Comparison of ENCODE assay signal across 8 cellular contexts in the genomic region with DNA sequence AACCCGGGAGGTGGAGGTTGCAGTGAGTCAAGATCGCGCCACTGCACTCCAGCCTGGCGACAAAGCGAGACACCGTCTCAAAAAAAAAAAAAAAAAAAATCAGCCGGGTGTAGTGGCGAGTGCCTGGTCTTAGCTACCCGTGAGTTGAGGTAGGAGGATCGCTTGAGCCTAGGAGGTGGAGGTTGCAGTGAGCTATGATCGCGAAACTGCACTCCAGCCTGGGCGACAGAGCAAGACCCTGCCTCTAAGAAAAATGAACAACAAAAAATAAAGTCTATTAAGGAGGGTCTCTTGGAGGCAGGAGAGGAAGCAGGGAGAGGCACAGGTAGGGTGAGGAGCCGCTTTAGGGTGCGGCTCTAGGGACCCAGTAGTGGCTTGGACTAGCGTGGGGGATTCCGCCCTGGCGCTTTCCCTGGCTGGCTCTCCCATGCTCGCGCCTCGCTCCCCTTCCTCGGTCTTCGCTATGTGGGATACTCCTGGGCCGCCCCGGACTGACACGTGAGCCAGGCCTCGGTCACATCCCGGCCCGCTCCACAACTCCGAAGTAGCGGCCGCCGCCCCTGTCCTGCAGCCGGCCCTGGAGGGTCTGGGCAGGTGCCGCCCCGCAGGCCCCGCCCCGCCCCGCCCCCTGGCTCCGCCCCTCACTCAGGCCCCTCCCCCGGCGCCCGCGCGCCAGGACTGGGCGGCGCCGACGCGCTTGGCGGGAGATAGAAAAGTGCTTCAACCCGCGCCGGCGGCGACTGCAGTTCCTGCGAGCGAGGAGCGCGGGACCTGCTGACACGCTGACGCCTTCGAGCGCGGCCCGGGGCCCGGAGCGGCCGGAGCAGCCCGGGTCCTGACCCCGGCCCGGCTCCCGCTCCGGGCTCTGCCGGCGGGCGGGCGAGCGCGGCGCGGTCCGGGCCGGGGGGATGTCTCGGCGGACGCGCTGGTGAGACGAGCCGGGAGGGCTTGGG. TPM values are rescaled to one million over a fixed set of nuclear protein-coding genes. Genes with fewer than 3 reads are reported as not detected.
A peak's percentile ranks its signal among the peaks of the same experiment; 100 is the strongest.
DNase-seq lines count a peak whose midpoint lies in the region; ATAC-seq, FAIRE-seq and TF ChIP-seq lines count a peak whose summit lies in the region.

A gene (plus strand): TSS at position 739 of the 953 bp plus-strand sequence. CDS start 170 bp downstream, at position 909.

- CTCF ChIA-PET in A549 (lab: Yijun Ruan, JAX): interaction anchor here (0.7 to 1.5 kb wide), 3 partner anchors 84 to 415 kb away, joined by 3 to 4 read pairs (median 3); no protein-coding TSS in a partner anchor

- no peak for FAIRE-seq in A549 (lab: Jason Lieb, UNC)
- no peak for FAIRE-seq in GM18507 (lab: Jason Lieb, UNC)

- H3K27ac ChIP-seq in A549 (peak within 1 kb of the TSS; percentile 68 to 95), liver (ENCODE audit: low read depth in 1 of 2, low read length in 2 of 2) (no peak within 1 kb of the TSS)

- H3K4me1 ChIP-seq in A549 (peaks cover 29% of the 10 kb centered on the region), liver (ENCODE audit: control insufficient read depth in 4 of 4, insufficient read depth in 4 of 4, low read length in 3 of 4) (peaks cover 0 to 11% (median 6%) of the 10 kb centered on the region in 4 donors)

- DNase-seq in A549 (ENCODE audit: low read depth in 1 of 2, low spot score in 1 of 2): peak; percentile 36 to 70
- DNase-seq in GM18507 (ENCODE audit: extremely low spot score, insufficient read length, low read depth): peak; percentile 80
- peak; percentile 77 for DNase-seq in NCI-H2171 treated with DMSO at 0.1 percent for 48 hours (lab: John Stamatoyannopoulos, UW)
- DNase-seq in activated CD4-positive, CD25-positive, alpha-beta regulatory T cell (lab: John Stamatoyannopoulos, UW): peak; percentile 47 to 57 (median 52)
- peak; percentile 19 for DNase-seq in cerebellar cortex (ENCODE audit: low spot score)
- DNase-seq in stimulated activated CD8-positive, alpha-beta memory T cell treated with anti-CD3 and anti-CD28 coated beads, Interleukin-15, amount 100 ng/mL, for 4 hours (ENCODE audit: low read depth in 2 of 2): peak; percentile 20 to 23

- TF ChIP-seq EP300 in A549 (IDR thresholded peaks at IDR 0.05): no peak

- POLR2A ChIA-PET in A549 (lab: Yijun Ruan, JAX): interaction anchor here (0.6 kb wide), 1 partner anchor 14 kb away, joined by 6 read pairs; no protein-coding TSS in a partner anchor

- no peak within 1 kb of the TSS for H3K9ac ChIP-seq in liver (ENCODE audit: low read depth in 1 of 2, low read length in 2 of 2)

- TF ChIP-seq RAD21 in A549 (conservative IDR thresholded peaks at IDR 0.05 in 1 of 2, IDR thresholded peaks at IDR 0.05 in 1 of 2) (no peak), liver (IDR thresholded peaks at IDR 0.05) (no peak)

- H3K9me3 ChIP-seq in A549 (no peaks in the 10 kb centered on the region), liver (ENCODE audit: control insufficient read depth in 4 of 4, low read length in 3 of 4) (no peaks in the 10 kb centered on the region)

- TF ChIP-seq POLR2A in A549 (IDR thresholded peaks at IDR 0.05; ENCODE audit: low read length): peak; percentile 50; the same call in 1 of the 2 replicates

- H3K4me2 ChIP-seq in A549: peak within 1 kb of the TSS; percentile 87

- H3K27me3 ChIP-seq in liver (ENCODE audit: control insufficient read depth in 4 of 4, insufficient read depth in 4 of 4, low read length in 3 of 4): no peaks in the 10 kb centered on the region

- no peaks in the 10 kb centered on the region for H3K36me3 ChIP-seq in liver (ENCODE audit: control insufficient read depth in 4 of 4, insufficient read depth in 3 of 4, low read depth in 1 of 4, low read length in 3 of 4)

- ATAC-seq in A549: peak; percentile 84 to 88
- ATAC-seq in HG02970 (IDR thresholded peaks at IDR 0.05; ENCODE audit: low FRiP score, unreplicated experiment): peak; percentile 65

- H3K4me3 ChIP-seq in A549: peak within 1 kb of the TSS; percentile 67
- H3K4me3 ChIP-seq in liver (ENCODE audit: low read depth in 1 of 3, low read length in 3 of 3): peak within 1 kb of the TSS; percentile 32 to 56 (median 48)

- 24% methylated on average over 34 of the region's 90 CpGs for WGBS in A549 (ENCODE audit: missing lambda C conversion rate)
- WGBS in liver: 14% methylated on average over 90 of the region's 90 CpGs

- TF ChIP-seq CTCF in A549 (IDR thresholded peaks at IDR 0.05): no peak
- no peak for TF ChIP-seq CTCF in liver (IDR thresholded peaks at IDR 0.05; ENCODE audit: low read depth, low read length, missing input control)

TF ChIP-seq in A549, 52 proteins besides CTCF, POLR2A, EP300 and RAD21:
- TF ChIP-seq, protein P1, sequence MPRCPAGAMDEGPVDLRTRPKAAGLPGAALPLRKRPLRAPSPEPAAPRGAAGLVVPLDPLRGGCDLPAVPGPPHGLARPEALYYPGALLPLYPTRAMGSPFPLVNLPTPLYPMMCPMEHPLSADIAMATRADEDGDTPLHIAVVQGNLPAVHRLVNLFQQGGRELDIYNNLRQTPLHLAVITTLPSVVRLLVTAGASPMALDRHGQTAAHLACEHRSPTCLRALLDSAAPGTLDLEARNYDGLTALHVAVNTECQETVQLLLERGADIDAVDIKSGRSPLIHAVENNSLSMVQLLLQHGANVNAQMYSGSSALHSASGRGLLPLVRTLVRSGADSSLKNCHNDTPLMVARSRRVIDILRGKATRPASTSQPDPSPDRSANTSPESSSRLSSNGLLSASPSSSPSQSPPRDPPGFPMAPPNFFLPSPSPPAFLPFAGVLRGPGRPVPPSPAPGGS (IDR thresholded peaks at IDR 0.05): peak; percentile 46; the same call in 1 of the 3 replicates
- TF ChIP-seq, protein P2, sequence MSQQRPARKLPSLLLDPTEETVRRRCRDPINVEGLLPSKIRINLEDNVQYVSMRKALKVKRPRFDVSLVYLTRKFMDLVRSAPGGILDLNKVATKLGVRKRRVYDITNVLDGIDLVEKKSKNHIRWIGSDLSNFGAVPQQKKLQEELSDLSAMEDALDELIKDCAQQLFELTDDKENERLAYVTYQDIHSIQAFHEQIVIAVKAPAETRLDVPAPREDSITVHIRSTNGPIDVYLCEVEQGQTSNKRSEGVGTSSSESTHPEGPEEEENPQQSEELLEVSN (IDR thresholded peaks at IDR 0.05; ENCODE audit: borderline replicate concordance, low read depth): peak; percentile 93
- TF ChIP-seq, protein P3, sequence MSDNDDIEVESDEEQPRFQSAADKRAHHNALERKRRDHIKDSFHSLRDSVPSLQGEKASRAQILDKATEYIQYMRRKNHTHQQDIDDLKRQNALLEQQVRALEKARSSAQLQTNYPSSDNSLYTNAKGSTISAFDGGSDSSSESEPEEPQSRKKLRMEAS (IDR thresholded peaks at IDR 0.05): peak; percentile 76
- no peak for TF ChIP-seq HOXA7 (CRISPR knock-in tag; IDR thresholded peaks at IDR 0.05)
- TF ChIP-seq, protein P4, sequence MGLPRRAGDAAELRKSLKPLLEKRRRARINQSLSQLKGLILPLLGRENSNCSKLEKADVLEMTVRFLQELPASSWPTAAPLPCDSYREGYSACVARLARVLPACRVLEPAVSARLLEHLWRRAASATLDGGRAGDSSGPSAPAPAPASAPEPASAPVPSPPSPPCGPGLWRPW (IDR thresholded peaks at IDR 0.05): no peak
- no peak for TF ChIP-seq PHF8 (IDR thresholded peaks at IDR 0.05; ENCODE audit: borderline replicate concordance, low read depth)
- TF ChIP-seq JUN (IDR thresholded peaks at IDR 0.05): peak in 1 of 2 experiments; percentile 68; a peak in 2 of 5 replicates
- no peak for TF ChIP-seq FOSL2 (IDR thresholded peaks at IDR 0.05)
- no peak for TF ChIP-seq FOSL2 (CRISPR knock-in tag; IDR thresholded peaks at IDR 0.05)
TF ChIP-seq in A549: peak in this region for 4.

TF ChIP-seq in liver, 16 proteins besides CTCF, POLR2A, EP300 and RAD21:
- TF ChIP-seq HNF4A (conservative IDR thresholded peaks at IDR 0.05): no peak
- TF ChIP-seq, protein P5, sequence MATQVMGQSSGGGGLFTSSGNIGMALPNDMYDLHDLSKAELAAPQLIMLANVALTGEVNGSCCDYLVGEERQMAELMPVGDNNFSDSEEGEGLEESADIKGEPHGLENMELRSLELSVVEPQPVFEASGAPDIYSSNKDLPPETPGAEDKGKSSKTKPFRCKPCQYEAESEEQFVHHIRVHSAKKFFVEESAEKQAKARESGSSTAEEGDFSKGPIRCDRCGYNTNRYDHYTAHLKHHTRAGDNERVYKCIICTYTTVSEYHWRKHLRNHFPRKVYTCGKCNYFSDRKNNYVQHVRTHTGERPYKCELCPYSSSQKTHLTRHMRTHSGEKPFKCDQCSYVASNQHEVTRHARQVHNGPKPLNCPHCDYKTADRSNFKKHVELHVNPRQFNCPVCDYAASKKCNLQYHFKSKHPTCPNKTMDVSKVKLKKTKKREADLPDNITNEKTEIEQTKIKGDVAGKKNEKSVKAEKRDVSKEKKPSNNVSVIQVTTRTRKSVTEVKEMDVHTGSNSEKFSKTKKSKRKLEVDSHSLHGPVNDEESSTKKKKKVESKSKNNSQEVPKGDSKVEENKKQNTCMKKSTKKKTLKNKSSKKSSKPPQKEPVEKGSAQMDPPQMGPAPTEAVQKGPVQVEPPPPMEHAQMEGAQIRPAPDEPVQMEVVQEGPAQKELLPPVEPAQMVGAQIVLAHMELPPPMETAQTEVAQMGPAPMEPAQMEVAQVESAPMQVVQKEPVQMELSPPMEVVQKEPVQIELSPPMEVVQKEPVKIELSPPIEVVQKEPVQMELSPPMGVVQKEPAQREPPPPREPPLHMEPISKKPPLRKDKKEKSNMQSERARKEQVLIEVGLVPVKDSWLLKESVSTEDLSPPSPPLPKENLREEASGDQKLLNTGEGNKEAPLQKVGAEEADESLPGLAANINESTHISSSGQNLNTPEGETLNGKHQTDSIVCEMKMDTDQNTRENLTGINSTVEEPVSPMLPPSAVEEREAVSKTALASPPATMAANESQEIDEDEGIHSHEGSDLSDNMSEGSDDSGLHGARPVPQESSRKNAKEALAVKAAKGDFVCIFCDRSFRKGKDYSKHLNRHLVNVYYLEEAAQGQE (IDR thresholded peaks at IDR 0.05): no peak
- no peak for TF ChIP-seq RXRA (IDR thresholded peaks at IDR 0.05)
- no peak for TF ChIP-seq TAF1 (conservative IDR thresholded peaks at IDR 0.05)

RNA-seq across cellular contexts. Expression of the gene that starts here (rescaled TPM):
- polyA plus RNA-seq in A549 (2011; rRNA removed) (19.9 and 22.1 TPM in 2 replicates), A549 (2017; fragmentation: RNase III; extraction: RNeasy Plus Mini Kit Qiagen cat#74134 plus additional on column Dnase treatment) (48.9 to 59.5 TPM (median 53.7 TPM) in 3 replicates), liver (1 to 10 TPM; 1.6 to 1.9 TPM)
- 45.9 and 53.2 TPM in 2 replicates for polyA plus RNA-seq in A549 (2012; cell fraction: cytosol; rRNA removed)
- 51.0 and 57.6 TPM in 2 replicates for polyA plus RNA-seq in A549 (2012; cell fraction: nucleus; rRNA removed)
- 54.1 and 66.3 TPM in 2 replicates for polyA minus RNA-seq in A549 (2011; rRNA and poly(A)+ RNA removed)
- total RNA-seq in liver: 10 to 100 TPM in 1 of 2 donors, not detected in 1; 30.9 TPM

Comparison
In these comparisons a context has a peak if more than half of its experiments do, and no peak if none do; other contexts are left out.
1. RNA of the gene that starts here (polyA plus RNA-seq): 19.9 to 59.5 TPM in A549; 1.6 to 1.9 TPM in liver; every median in the first group is over 4 times any median in the second.
2. DNase-seq: peak in every context shown above with its lines; median percentile 80 in GM18507; 77 in NCI-H2171 treated with DMSO at 0.1 percent for 48 hours; 53 in A549; 52 in activated CD4-positive, CD25-positive, alpha-beta regulatory T cell; 22 in stimulated activated CD8-positive, alpha-beta memory T cell treated with anti-CD3 and anti-CD28 coated beads, Interleukin-15, amount 100 ng/mL, for 4 hours; 19 in cerebellar cortex.
3. H3K27ac ChIP-seq: peak in A549 (2 of 2); none in liver (0 of 2).